In genomic region chr6:113858067-113858604, GRCh38 we compare ENCODE assay signal across 1 cellular context.
TF ChIP-seq lines count a peak whose summit lies in the region.

No MANE protein-coding gene starts in this region.

TF ChIP-seq in HepG2, 621 proteins besides CTCF, POLR2A, EP300 and RAD21 (continued from another document):
- 0 out of 2 replicates have a peak, but pooled peaks have one; percentile 19 for TF ChIP-seq ZBTB34 (CRISPR knock-in tag; IDR thresholded peaks at IDR 0.05)
- TF ChIP-seq, protein P1, sequence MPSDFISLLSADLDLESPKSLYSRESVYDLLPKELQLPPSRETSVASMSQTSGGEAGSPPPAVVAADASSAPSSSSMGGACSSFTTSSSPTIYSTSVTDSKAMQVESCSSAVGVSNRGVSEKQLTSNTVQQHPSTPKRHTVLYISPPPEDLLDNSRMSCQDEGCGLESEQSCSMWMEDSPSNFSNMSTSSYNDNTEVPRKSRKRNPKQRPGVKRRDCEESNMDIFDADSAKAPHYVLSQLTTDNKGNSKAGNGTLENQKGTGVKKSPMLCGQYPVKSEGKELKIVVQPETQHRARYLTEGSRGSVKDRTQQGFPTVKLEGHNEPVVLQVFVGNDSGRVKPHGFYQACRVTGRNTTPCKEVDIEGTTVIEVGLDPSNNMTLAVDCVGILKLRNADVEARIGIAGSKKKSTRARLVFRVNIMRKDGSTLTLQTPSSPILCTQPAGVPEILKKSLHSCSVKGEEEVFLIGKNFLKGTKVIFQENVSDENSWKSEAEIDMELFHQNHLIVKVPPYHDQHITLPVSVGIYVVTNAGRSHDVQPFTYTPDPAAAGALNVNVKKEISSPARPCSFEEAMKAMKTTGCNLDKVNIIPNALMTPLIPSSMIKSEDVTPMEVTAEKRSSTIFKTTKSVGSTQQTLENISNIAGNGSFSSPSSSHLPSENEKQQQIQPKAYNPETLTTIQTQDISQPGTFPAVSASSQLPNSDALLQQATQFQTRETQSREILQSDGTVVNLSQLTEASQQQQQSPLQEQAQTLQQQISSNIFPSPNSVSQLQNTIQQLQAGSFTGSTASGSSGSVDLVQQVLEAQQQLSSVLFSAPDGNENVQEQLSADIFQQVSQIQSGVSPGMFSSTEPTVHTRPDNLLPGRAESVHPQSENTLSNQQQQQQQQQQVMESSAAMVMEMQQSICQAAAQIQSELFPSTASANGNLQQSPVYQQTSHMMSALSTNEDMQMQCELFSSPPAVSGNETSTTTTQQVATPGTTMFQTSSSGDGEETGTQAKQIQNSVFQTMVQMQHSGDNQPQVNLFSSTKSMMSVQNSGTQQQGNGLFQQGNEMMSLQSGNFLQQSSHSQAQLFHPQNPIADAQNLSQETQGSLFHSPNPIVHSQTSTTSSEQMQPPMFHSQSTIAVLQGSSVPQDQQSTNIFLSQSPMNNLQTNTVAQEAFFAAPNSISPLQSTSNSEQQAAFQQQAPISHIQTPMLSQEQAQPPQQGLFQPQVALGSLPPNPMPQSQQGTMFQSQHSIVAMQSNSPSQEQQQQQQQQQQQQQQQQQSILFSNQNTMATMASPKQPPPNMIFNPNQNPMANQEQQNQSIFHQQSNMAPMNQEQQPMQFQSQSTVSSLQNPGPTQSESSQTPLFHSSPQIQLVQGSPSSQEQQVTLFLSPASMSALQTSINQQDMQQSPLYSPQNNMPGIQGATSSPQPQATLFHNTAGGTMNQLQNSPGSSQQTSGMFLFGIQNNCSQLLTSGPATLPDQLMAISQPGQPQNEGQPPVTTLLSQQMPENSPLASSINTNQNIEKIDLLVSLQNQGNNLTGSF (CRISPR knock-in tag; IDR thresholded peaks at IDR 0.05) = 0 out of 2 replicates have a peak, but pooled peaks have one; percentile 1
- TF ChIP-seq GTF2F1 (IDR thresholded peaks at IDR 0.05; ENCODE audit: low read length) = no peak
- 0 out of 2 replicates have a peak, but pooled peaks have one; percentile 23 for TF ChIP-seq ZNF576 (CRISPR knock-in tag; IDR thresholded peaks at IDR 0.05)
- TF ChIP-seq SNAI1 (CRISPR knock-in tag; IDR thresholded peaks at IDR 0.05; ENCODE audit: borderline replicate concordance) = peak; percentile 84; the same call in 1 of the 2 replicates
- TF ChIP-seq ZNF710 (CRISPR knock-in tag; IDR thresholded peaks at IDR 0.05; ENCODE audit: borderline replicate concordance) = peak; percentile 18; the same call in 1 of the 2 replicates
- TF ChIP-seq BHLHE40 (IDR thresholded peaks at IDR 0.05; ENCODE audit: low read length) = peak; percentile 11; the same call in 1 of the 2 replicates
- TF ChIP-seq ZBTB37 (CRISPR knock-in tag; IDR thresholded peaks at IDR 0.05) = 0 out of 2 replicates have a peak, but pooled peaks have one; percentile 66
- TF ChIP-seq POGZ (CRISPR knock-in tag; IDR thresholded peaks at IDR 0.05) = no peak
- peak; percentile 23 for TF ChIP-seq ASH2L (IDR thresholded peaks at IDR 0.05; ENCODE audit: insufficient read length, low read depth, low read length)
- TF ChIP-seq, protein P2, sequence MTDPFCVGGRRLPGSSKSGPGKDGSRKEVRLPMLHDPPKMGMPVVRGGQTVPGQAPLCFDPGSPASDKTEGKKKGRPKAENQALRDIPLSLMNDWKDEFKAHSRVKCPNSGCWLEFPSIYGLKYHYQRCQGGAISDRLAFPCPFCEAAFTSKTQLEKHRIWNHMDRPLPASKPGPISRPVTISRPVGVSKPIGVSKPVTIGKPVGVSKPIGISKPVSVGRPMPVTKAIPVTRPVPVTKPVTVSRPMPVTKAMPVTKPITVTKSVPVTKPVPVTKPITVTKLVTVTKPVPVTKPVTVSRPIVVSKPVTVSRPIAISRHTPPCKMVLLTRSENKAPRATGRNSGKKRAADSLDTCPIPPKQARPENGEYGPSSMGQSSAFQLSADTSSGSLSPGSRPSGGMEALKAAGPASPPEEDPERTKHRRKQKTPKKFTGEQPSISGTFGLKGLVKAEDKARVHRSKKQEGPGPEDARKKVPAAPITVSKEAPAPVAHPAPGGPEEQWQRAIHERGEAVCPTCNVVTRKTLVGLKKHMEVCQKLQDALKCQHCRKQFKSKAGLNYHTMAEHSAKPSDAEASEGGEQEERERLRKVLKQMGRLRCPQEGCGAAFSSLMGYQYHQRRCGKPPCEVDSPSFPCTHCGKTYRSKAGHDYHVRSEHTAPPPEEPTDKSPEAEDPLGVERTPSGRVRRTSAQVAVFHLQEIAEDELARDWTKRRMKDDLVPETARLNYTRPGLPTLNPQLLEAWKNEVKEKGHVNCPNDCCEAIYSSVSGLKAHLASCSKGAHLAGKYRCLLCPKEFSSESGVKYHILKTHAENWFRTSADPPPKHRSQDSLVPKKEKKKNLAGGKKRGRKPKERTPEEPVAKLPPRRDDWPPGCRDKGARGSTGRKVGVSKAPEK (CRISPR knock-in tag; IDR thresholded peaks at IDR 0.05; ENCODE audit: borderline replicate concordance) = 0 out of 2 replicates have a peak, but pooled peaks have one; percentile 13
